Comparison of ENCODE assay signal across 14 cellular contexts in the genomic region with DNA sequence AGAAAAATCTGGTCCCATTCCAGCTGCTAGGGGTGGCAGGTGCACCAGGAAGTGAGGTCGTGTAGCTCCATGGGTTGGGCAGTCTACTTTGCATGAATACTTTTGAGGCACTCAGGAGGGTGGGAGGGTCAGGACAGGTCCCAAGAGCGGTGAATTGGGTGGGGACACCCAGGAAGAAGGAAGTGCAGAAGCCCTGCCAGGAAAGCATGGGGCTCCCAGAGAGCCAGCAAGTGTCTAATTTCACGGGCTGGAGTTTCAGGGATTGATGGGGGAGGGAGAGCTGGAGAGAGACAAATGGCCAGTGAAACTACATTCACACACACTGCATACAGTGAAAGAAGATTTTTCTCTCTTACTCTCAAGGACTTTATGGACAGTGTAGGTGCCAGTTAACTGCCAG.
DNase-seq lines count a peak whose midpoint lies in the region; ATAC-seq and TF ChIP-seq lines count a peak whose summit lies in the region.
"Had no signal": no experiment of that assay in that cellular context is flagged by ENCODE, and none has a peak within 500 bp of the region (broad histone marks: within the 10 kb centered on the region; RNA-seq: fewer than 3 reads in every experiment).

No MANE protein-coding gene starts in this region.

- H3K27ac Mint-ChIP-seq in activated naive CD4-positive, alpha-beta T cell treated with anti-CD3 and anti-CD28 coated beads, Interleukin-2, amount 10 ng/mL, durations not matched to agents 7 days and 5 days = peak overlapping the region; percentile 60
- peak overlapping the region; percentile 16 for H3K27ac Mint-ChIP-seq in memory B cell
- peak overlapping the region in 3 of 10 donors; percentile 3 to 79 (median 20) for H3K27ac Mint-ChIP-seq in naive thymus-derived CD8-positive, alpha-beta T cell
- H3K27ac Mint-ChIP-seq: activated naive CD8-positive, alpha-beta T cell treated with anti-CD3 and anti-CD28 coated beads, Interleukin-2, amount 10 ng/mL, durations not matched to agents 7 days and 5 days had no signal

- H3K27me3 ChIP-seq in ascending aorta (no peaks in the 10 kb centered on the region), upper lobe of left lung (no peaks in the 10 kb centered on the region)
- H3K27me3 ChIP-seq: gastroesophageal sphincter had no signal

- no peaks in the 10 kb centered on the region for H3K9me3 Mint-ChIP-seq in activated naive CD4-positive, alpha-beta T cell treated with anti-CD3 and anti-CD28 coated beads, Interleukin-2, amount 10 ng/mL, durations not matched to agents 7 days and 5 days
- no peaks in the 10 kb centered on the region for H3K9me3 Mint-ChIP-seq in memory B cell
- no peaks in the 10 kb centered on the region for H3K9me3 Mint-ChIP-seq in naive thymus-derived CD8-positive, alpha-beta T cell
- H3K9me3 Mint-ChIP-seq: activated naive CD8-positive, alpha-beta T cell treated with anti-CD3 and anti-CD28 coated beads, Interleukin-2, amount 10 ng/mL, durations not matched to agents 7 days and 5 days had no signal

- intact Hi-C loops in ascending aorta (cut with DNase I) = no loop called here

- peaks cover 15 to 44% of the 10 kb centered on the region in 2 donors for H3K4me1 ChIP-seq in ascending aorta
- peaks cover 16 to 32% (median 25%) of the 10 kb centered on the region in 4 donors for H3K4me1 ChIP-seq in upper lobe of left lung

- peak in 1 of 4 donors; percentile 29 for TF ChIP-seq POLR2A in upper lobe of left lung (IDR thresholded peaks at IDR 0.05)

- H3K36me3 ChIP-seq in ascending aorta = peaks cover 0 to 8% of the 10 kb centered on the region in 2 donors
- peaks cover 0 to 22% (median 4%) of the 10 kb centered on the region in 4 donors for H3K36me3 ChIP-seq in upper lobe of left lung

- CTCF ChIA-PET in activated naive CD4-positive, alpha-beta T cell treated with anti-CD3 and anti-CD28 coated beads, Interleukin-2, amount 10 ng/mL, durations not matched to agents 7 days and 5 days (lab: Charles Lee) = interaction anchor here (0.6 to 1.6 kb wide), 2 partner anchors 9 to 300 kb away, joined by 3 to 4 read pairs; no protein-coding TSS in a partner anchor

- WGBS in upper lobe of left lung, 2 donors = 57 to 67% methylated on average over 3 of the region's 3 CpGs

- no peaks in the 10 kb centered on the region for H3K27me3 Mint-ChIP-seq in activated naive CD4-positive, alpha-beta T cell treated with anti-CD3 and anti-CD28 coated beads, Interleukin-2, amount 10 ng/mL, durations not matched to agents 7 days and 5 days
- H3K27me3 Mint-ChIP-seq in memory B cell = no peaks in the 10 kb centered on the region
- no peaks in the 10 kb centered on the region for H3K27me3 Mint-ChIP-seq in naive thymus-derived CD8-positive, alpha-beta T cell
- H3K27me3 Mint-ChIP-seq: activated naive CD8-positive, alpha-beta T cell treated with anti-CD3 and anti-CD28 coated beads, Interleukin-2, amount 10 ng/mL, durations not matched to agents 7 days and 5 days had no signal

- H3K4me3 ChIP-seq in ascending aorta = no peak overlapping the region
- H3K4me3 ChIP-seq in upper lobe of left lung = no peak overlapping the region
- H3K4me3 ChIP-seq: gastroesophageal sphincter, GM23248 had no signal

- ATAC-seq in memory B cell (ENCODE audit: low read depth) (no peak), upper lobe of left lung (ENCODE audit: low FRiP score in 2 of 2) (peak; percentile 61 to 88)
- ATAC-seq in naive thymus-derived CD8-positive, alpha-beta T cell = no peak
- ATAC-seq: gastroesophageal sphincter had no signal

- no peak for DNase-seq in activated naive CD4-positive, alpha-beta T cell treated with anti-CD3 and anti-CD28 coated beads, Interleukin-2, amount 10 ng/mL, durations not matched to agents 7 days and 5 days
- DNase-seq in activated naive CD4-positive, alpha-beta T cell treated with Interleukin-2 at 50 U/mL for 16 hours = no peak
- DNase-seq in ascending aorta (ENCODE audit: low spot score in 2 of 2) (no peak), memory B cell (ENCODE audit: low spot score in 2 of 2) (no peak), upper lobe of left lung (peak in 1 of 2 donors; percentile 92), superior temporal gyrus (ENCODE audit: extremely low spot score) (no peak), NCI-H1417 treated with DMSO at 0.1 percent for 48 hours (lab: John Stamatoyannopoulos, UW) (no peak)
- no peak for DNase-seq in naive thymus-derived CD8-positive, alpha-beta T cell
- DNase-seq: activated naive CD8-positive, alpha-beta T cell treated with anti-CD3 and anti-CD28 coated beads, Interleukin-2, amount 10 ng/mL, durations not matched to agents 7 days and 5 days; GM23248; islet precursor cell; NCI-H1105; NCI-H526 treated with DMSO at 0.1 percent for 48 hours had no signal

- no peaks in the 10 kb centered on the region for H3K9me3 ChIP-seq in ascending aorta
- no peaks in the 10 kb centered on the region for H3K9me3 ChIP-seq in upper lobe of left lung
- H3K9me3 ChIP-seq: gastroesophageal sphincter had no signal

- H3K27ac ChIP-seq in ascending aorta = peak overlapping the region; percentile 49 to 73
- H3K27ac ChIP-seq in upper lobe of left lung = peak overlapping the region; percentile 28 to 78 (median 48)
- H3K27ac ChIP-seq: gastroesophageal sphincter had no signal

- H3K36me3 Mint-ChIP-seq in activated naive CD4-positive, alpha-beta T cell treated with anti-CD3 and anti-CD28 coated beads, Interleukin-2, amount 10 ng/mL, durations not matched to agents 7 days and 5 days = peaks cover 20% of the 10 kb centered on the region
- H3K36me3 Mint-ChIP-seq in memory B cell = peaks cover 19% of the 10 kb centered on the region
- H3K36me3 Mint-ChIP-seq in naive thymus-derived CD8-positive, alpha-beta T cell = peaks cover 13 to 59% (median 19%) of the 10 kb centered on the region in 3 donors

- POLR2A ChIA-PET in naive thymus-derived CD8-positive, alpha-beta T cell (lab: Charles Lee) = no interaction called here

- peak in 3 of 4 donors; percentile 55 to 81 (median 80) for TF ChIP-seq EP300 in upper lobe of left lung (IDR thresholded peaks at IDR 0.05)

- TF ChIP-seq CTCF in ascending aorta (IDR thresholded peaks at IDR 0.05) (no peak), upper lobe of left lung (IDR thresholded peaks at IDR 0.05) (no peak)

- peaks cover 22% of the 10 kb centered on the region for H3K4me1 Mint-ChIP-seq in activated naive CD4-positive, alpha-beta T cell treated with anti-CD3 and anti-CD28 coated beads, Interleukin-2, amount 10 ng/mL, durations not matched to agents 7 days and 5 days
- peaks cover 22% of the 10 kb centered on the region for H3K4me1 Mint-ChIP-seq in memory B cell
- H3K4me1 Mint-ChIP-seq in naive thymus-derived CD8-positive, alpha-beta T cell = peaks cover 17 to 34% (median 24%) of the 10 kb centered on the region in 4 donors

- H3K4me3 Mint-ChIP-seq in activated naive CD4-positive, alpha-beta T cell treated with anti-CD3 and anti-CD28 coated beads, Interleukin-2, amount 10 ng/mL, durations not matched to agents 7 days and 5 days = no peak overlapping the region
- H3K4me3 Mint-ChIP-seq in memory B cell = no peak overlapping the region
- no peak overlapping the region for H3K4me3 Mint-ChIP-seq in naive thymus-derived CD8-positive, alpha-beta T cell
- H3K4me3 Mint-ChIP-seq: activated naive CD8-positive, alpha-beta T cell treated with anti-CD3 and anti-CD28 coated beads, Interleukin-2, amount 10 ng/mL, durations not matched to agents 7 days and 5 days had no signal

Comparison
In these comparisons a context has a peak if more than half of its experiments do, and no peak if none do; other contexts are left out.
1. ATAC-seq: peak in upper lobe of left lung (2 of 2); none in memory B cell (single experiment) and naive thymus-derived CD8-positive, alpha-beta T cell (0 of 2).